In genomic region chr20:10090588-10091166, GRCh38 we compare ENCODE assay signal across 8 cellular contexts. TPM values are rescaled to one million over a fixed set of nuclear protein-coding genes. Genes with fewer than 3 reads are reported as not detected.
DNase-seq lines count a peak whose midpoint lies in the region; ATAC-seq and TF ChIP-seq lines count a peak whose summit lies in the region.

No MANE protein-coding gene starts in this region.

- H3K27ac ChIP-seq in right lobe of liver: no peak overlapping the region
- no peak overlapping the region for H3K27ac ChIP-seq in thyroid gland

- no peaks in the 10 kb centered on the region for H3K4me1 ChIP-seq in right lobe of liver
- H3K4me1 ChIP-seq in thyroid gland: no peaks in the 10 kb centered on the region

- ATAC-seq in GM21381 (IDR thresholded peaks at IDR 0.05; ENCODE audit: unreplicated experiment) (peak; percentile 86), right lobe of liver (peak; percentile 95 to 96 (median 96))

- no peaks in the 10 kb centered on the region for H3K9me3 ChIP-seq in right lobe of liver
- no peaks in the 10 kb centered on the region for H3K9me3 ChIP-seq in thyroid gland

- TF ChIP-seq CTCF in LNCaP clone FGC (IDR thresholded peaks at IDR 0.05; ENCODE audit: control insufficient read depth, extremely low read depth, insufficient read depth) (peak; percentile 80), choroid plexus epithelial cell (conservative IDR thresholded peaks at IDR 0.05; ENCODE audit: low read depth, low read length) (peak; percentile 89), right lobe of liver (IDR thresholded peaks at IDR 0.05) (peak; percentile 71 to 83 (median 76)), thyroid gland (IDR thresholded peaks at IDR 0.05) (peak; percentile 25 to 82 (median 66))

- DNase-seq in DMS53 treated with DMSO at 0.1 percent for 48 hours (lab: John Stamatoyannopoulos, UW; ENCODE audit: unreplicated experiment) (peak; percentile 64), LNCaP clone FGC (ENCODE audit: low read depth) (peak; percentile 17), RPMI7951 (ENCODE audit: low read depth) (peak; percentile 73), choroid plexus epithelial cell (ENCODE audit: low read depth) (peak; percentile 82), right lobe of liver (peak; percentile 37 to 52 (median 50)), thyroid gland (peak; percentile 51 to 61), NCI-H1048 (lab: John Stamatoyannopoulos, UW) (no peak)

- H3K4me3 ChIP-seq in LNCaP clone FGC (ENCODE audit: low read depth, low read length): no peak overlapping the region
- no peak overlapping the region for H3K4me3 ChIP-seq in choroid plexus epithelial cell (ENCODE audit: low read depth, low read length)
- no peak overlapping the region for H3K4me3 ChIP-seq in right lobe of liver
- H3K4me3 ChIP-seq in thyroid gland (replicated peaks in 1 of 3): no peak overlapping the region

- H3K27me3 ChIP-seq in right lobe of liver (no peaks in the 10 kb centered on the region), thyroid gland (no peaks in the 10 kb centered on the region)

- intact Hi-C loops in right lobe of liver (cut with DNase I) (no loop called here), thyroid gland (cut with DNase I) (loop anchor here (2.0 kb wide), 1 partner anchor 112 kb away; no protein-coding TSS in a partner anchor)

- 12% methylated on average over 2 of the region's 2 CpGs for WGBS in right lobe of liver (ENCODE audit: insufficient coverage, low coverage, low lambda C conversion rate, missing lambda C conversion rate)
- 34 to 46% methylated on average over 2 of the region's 2 CpGs for WGBS in thyroid gland, 2 donors

- TF ChIP-seq POLR2A in right lobe of liver (IDR thresholded peaks at IDR 0.05) (no peak), thyroid gland (IDR thresholded peaks at IDR 0.05) (no peak)

- no peaks in the 10 kb centered on the region for H3K36me3 ChIP-seq in right lobe of liver
- no peaks in the 10 kb centered on the region for H3K36me3 ChIP-seq in thyroid gland

RNA-seq across cellular contexts. Expression of gene ANKEF1, which starts 55.9 kb away (rescaled TPM):
- total RNA-seq in RPMI7951 (2014; rRNA removed; shearing (Covaris generic)): 9.7 and 11.4 TPM in 2 replicates
- total RNA-seq in right lobe of liver (1 to 10 TPM; 3.9 to 9.2 (median 5.1) TPM), thyroid gland (10 to 100 TPM; 10.1 to 14.2 (median 11.5) TPM)
